Comparison of ENCODE assay signal across 15 cellular contexts in the genomic region with DNA sequence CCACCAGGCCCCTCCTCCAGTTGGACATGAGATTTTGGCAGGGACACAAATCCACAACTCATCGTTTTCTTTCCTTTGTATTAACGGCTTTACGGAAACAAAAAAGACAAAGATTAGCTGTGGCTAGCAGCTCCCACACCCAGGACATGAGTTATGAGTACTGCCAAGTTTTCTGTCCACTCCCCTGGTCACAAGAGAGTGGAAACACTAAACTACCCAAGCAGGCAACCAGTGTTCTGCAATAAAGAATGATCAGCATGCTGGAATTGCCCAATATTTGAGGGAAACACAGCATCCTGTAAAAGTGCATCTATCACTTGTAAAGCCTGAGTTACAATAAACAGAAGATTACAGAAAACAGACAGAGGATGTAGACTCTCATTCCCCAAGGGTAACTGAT.
A peak's percentile ranks its signal among the peaks of the same experiment; 100 is the strongest.
DNase-seq lines count a peak whose midpoint lies in the region; ATAC-seq and TF ChIP-seq lines count a peak whose summit lies in the region.
"Had no signal": no experiment of that assay in that cellular context is flagged by ENCODE, and none has a peak within 500 bp of the region (broad histone marks: within the 10 kb centered on the region; RNA-seq: fewer than 3 reads in every experiment).

No MANE protein-coding gene starts in this region.

- CTCF ChIA-PET in A673 (lab: Charles Lee): no interaction called here

- intact Hi-C loops in A673 (cut with micrococcal nuclease; ENCODE audit: unreplicated experiment): loop anchor here (10.0 kb wide), 1 partner anchor 415 kb away; no protein-coding TSS in a partner anchor

- ATAC-seq in esophagus mucosa (peak; percentile 73), GM21423 (IDR thresholded peaks at IDR 0.05; ENCODE audit: unreplicated experiment) (no peak)

- TF ChIP-seq CTCF in A673 (conservative IDR thresholded peaks at IDR 0.05; ENCODE audit: low read depth, low read length): no peak

- no peaks in the 10 kb centered on the region for H3K27me3 ChIP-seq in A673 (replicated peaks; ENCODE audit: insufficient read depth, low read depth, low read length, poor library complexity)

- peak; percentile 21 for DNase-seq in A673 (ENCODE audit: low spot score)
- peak; percentile 23 for DNase-seq in LHCN-M2 (ENCODE audit: low read depth)
- DNase-seq in renal cortical epithelial cell (ENCODE audit: low read depth): peak; percentile 0
- DNase-seq in NCI-H2171 treated with DMSO at 0.1 percent for 48 hours (lab: John Stamatoyannopoulos, UW): no peak
- no peak for DNase-seq in activated naive CD4-positive, alpha-beta T cell treated with Interleukin-2 at 50 U/mL for 16 hours
- DNase-seq: DMS79, NCI-H1694 treated with DMSO at 0.1 percent for 48 hours, NCI-H2227 treated with DMSO at 0.1 percent for 48 hours, NCI-H510A treated with DMSO at 0.1 percent for 48 hours, NCI-H82, OCI-M1, SIG-M5 had no signal

- H3K4me3 ChIP-seq in A673 (ENCODE audit: low read depth, low read length, poor library complexity, severe bottlenecking): no peak overlapping the region

- POLR2A ChIA-PET in A673 (lab: Charles Lee; ENCODE audit: low non-redundant PET): no interaction called here

- no peak overlapping the region for H3K27ac ChIP-seq in A673 (ENCODE audit: low read depth, low read length, poor library complexity, severe bottlenecking)
- H3K27ac ChIP-seq: C4-2B had no signal

- H3K9me3 ChIP-seq in A673 (ENCODE audit: low read depth, low read length, poor library complexity, severe bottlenecking): no peaks in the 10 kb centered on the region

- no TSS peak for BruUV-seq in A673 (replicated peaks; lab: Mats Ljungman, UMichigan)

- H3K4me1 ChIP-seq in A673 (ENCODE audit: insufficient read depth, low read length, poor library complexity, severe bottlenecking): peaks cover 8% of the 10 kb centered on the region

- no peaks in the 10 kb centered on the region for H3K36me3 ChIP-seq in A673 (ENCODE audit: insufficient read depth, low read length, poor library complexity, severe bottlenecking)

Comparison
In these comparisons a context has a peak if more than half of its experiments do, and no peak if none do; other contexts are left out.
1. DNase-seq: peak in A673 (single experiment), LHCN-M2 (single experiment) and renal cortical epithelial cell (single experiment); none in NCI-H2171 treated with DMSO at 0.1 percent for 48 hours (single experiment) and activated naive CD4-positive, alpha-beta T cell treated with Interleukin-2 at 50 U/mL for 16 hours (single experiment).